Comparison of ENCODE assay signal across 17 cellular contexts in the genomic region with DNA sequence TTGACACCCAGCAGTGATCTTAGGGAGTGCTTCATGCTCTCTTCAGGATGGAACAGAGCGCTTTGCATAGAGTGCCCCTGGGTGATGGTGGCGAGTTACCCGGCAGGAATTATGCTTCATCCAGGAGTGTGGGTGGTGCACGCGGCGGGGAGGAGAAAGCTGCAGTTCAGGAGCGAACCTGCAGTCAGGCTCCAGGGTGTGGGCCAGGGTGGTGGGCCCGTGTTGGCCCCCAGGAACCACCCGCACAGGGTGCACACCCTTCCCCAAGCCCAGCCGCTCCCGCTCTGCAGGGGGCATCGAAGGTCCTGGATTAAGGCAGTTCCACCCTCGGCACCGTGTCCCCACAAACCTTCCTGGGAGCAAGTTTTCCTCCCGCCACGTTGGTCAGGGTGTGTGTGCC. TPM values are rescaled to one million over a fixed set of nuclear protein-coding genes. Genes with fewer than 3 reads are reported as not detected.
A peak's percentile ranks its signal among the peaks of the same experiment; 100 is the strongest.
DNase-seq lines count a peak whose midpoint lies in the region; ATAC-seq and TF ChIP-seq lines count a peak whose summit lies in the region.
"Had no signal": no experiment of that assay in that cellular context is flagged by ENCODE, and none has a peak within 500 bp of the region (broad histone marks: within the 10 kb centered on the region; RNA-seq: fewer than 3 reads in every experiment).

No MANE protein-coding gene starts in this region.

- CTCF ChIA-PET in mammary epithelial cell (lab: Charles Lee; ENCODE audit: low non-redundant PET): interaction anchor here (0.6 kb wide), 1 partner anchor 193 kb away, joined by 4 read pairs; no protein-coding TSS in a partner anchor

- no peak for TF ChIP-seq EP300 in suprapubic skin (IDR thresholded peaks at IDR 0.05)

- 3% methylated on average over 7 of the region's 16 CpGs for WGBS in mammary epithelial cell (ENCODE audit: low coverage, missing lambda C conversion rate)
- WGBS in suprapubic skin: 10% methylated on average over 2 of the region's 16 CpGs

- DNase-seq in mammary epithelial cell: no peak
- no peak for DNase-seq in suprapubic skin (ENCODE audit: low spot score in 2 of 2)
- no peak for DNase-seq in BE2C
- DNase-seq in HK-2 (ENCODE audit: unreplicated experiment): no peak
- DNase-seq: activated CD8-positive, alpha-beta memory T cell treated with anti-CD3 and anti-CD28 coated beads for 24 hours; activated naive CD4-positive, alpha-beta T cell treated with anti-CD3 and anti-CD28 coated beads for 36 hours; hippocampal formation; T-helper 9 cell had no signal

- H3K4me3 Mint-ChIP-seq in IgD-negative memory B cell: peak overlapping the region in 2 of 4 donors; percentile 53 to 78
- H3K4me3 Mint-ChIP-seq: activated naive CD4-positive, alpha-beta T cell treated with anti-CD3 and anti-CD28 coated beads for 36 hours; GM23338 had no signal

- no TSS peak for BruUV-seq in mammary epithelial cell (replicated peaks; lab: Mats Ljungman, UMichigan)

- no peaks in the 10 kb centered on the region for H3K27me3 Mint-ChIP-seq in IgD-negative memory B cell
- H3K27me3 Mint-ChIP-seq: CD4-positive, alpha-beta memory T cell had no signal

- no peaks in the 10 kb centered on the region for H3K36me3 Mint-ChIP-seq in IgD-negative memory B cell

- no peaks in the 10 kb centered on the region for H4K20me1 ChIP-seq in mammary epithelial cell (ENCODE audit: insufficient read depth, low read length)

- H2AFZ ChIP-seq in mammary epithelial cell (ENCODE audit: low read depth, low read length): no peak overlapping the region
- H2AFZ ChIP-seq: GM23338 had no signal

- TF ChIP-seq POLR2A in suprapubic skin (IDR thresholded peaks at IDR 0.05): no peak

- no peak for ATAC-seq in HG03432 (IDR thresholded peaks at IDR 0.05; ENCODE audit: unreplicated experiment)
- ATAC-seq: GM23338 had no signal

- peaks cover 46% of the 10 kb centered on the region for H3K4me1 ChIP-seq in mammary epithelial cell (ENCODE audit: insufficient read depth, low read length)
- peaks cover 15 to 17% of the 10 kb centered on the region in 2 donors for H3K4me1 ChIP-seq in muscle layer of duodenum (ENCODE audit: control insufficient read depth in 1 of 2, insufficient read depth in 2 of 2, low read length in 2 of 2)
- H3K4me1 ChIP-seq in suprapubic skin: peaks cover 65% of the 10 kb centered on the region
- no peaks in the 10 kb centered on the region for H3K4me1 ChIP-seq in BE2C

- dilution Hi-C loops in mammary epithelial cell (cut with HindIII; ENCODE audit: low sequenced_read_pairs): loop anchor here (5.0 kb wide), 3 partner anchors 33 to 87 kb away; no protein-coding TSS in a partner anchor

- H3K79me2 ChIP-seq in mammary epithelial cell (ENCODE audit: insufficient read depth, low read length): peaks cover 57% of the 10 kb centered on the region

- no peak overlapping the region for H3K4me3 ChIP-seq in mammary epithelial cell (replicated peaks in 1 of 3; ENCODE audit: insufficient read depth in 1 of 3, low read depth in 2 of 3, low read length in 3 of 3)
- H3K4me3 ChIP-seq in muscle layer of duodenum (ENCODE audit: low read depth in 1 of 2, low read length in 2 of 2): no peak overlapping the region
- H3K4me3 ChIP-seq in suprapubic skin: peak overlapping the region; percentile 18
- no peak overlapping the region for H3K4me3 ChIP-seq in BE2C (ENCODE audit: low read depth, low read length)
- H3K4me3 ChIP-seq: esophagus muscularis mucosa, GM23338 had no signal

- H3K4me2 ChIP-seq in mammary epithelial cell (ENCODE audit: insufficient read depth, low read depth, low read length): peak overlapping the region; percentile 70
- H3K4me2 ChIP-seq: GM23338 had no signal

- H3K9me3 ChIP-seq in mammary epithelial cell (replicated peaks; ENCODE audit: insufficient read depth, low read length) (no peaks in the 10 kb centered on the region), muscle layer of duodenum (ENCODE audit: control insufficient read depth in 1 of 2, low read length in 2 of 2) (no peaks in the 10 kb centered on the region), suprapubic skin (no peaks in the 10 kb centered on the region), BE2C (no peaks in the 10 kb centered on the region)
- H3K9me3 ChIP-seq: esophagus muscularis mucosa had no signal

- H3K27ac ChIP-seq in mammary epithelial cell (ENCODE audit: insufficient read depth, low read depth, low read length) (no peak overlapping the region), muscle layer of duodenum (ENCODE audit: low read length) (peak overlapping the region; percentile 89), suprapubic skin (peak overlapping the region; percentile 91)

- no peak overlapping the region for H3K9ac ChIP-seq in mammary epithelial cell (ENCODE audit: insufficient read depth, low read length)

- H3K9me3 Mint-ChIP-seq in IgD-negative memory B cell: no peaks in the 10 kb centered on the region
- H3K9me3 Mint-ChIP-seq: activated naive CD4-positive, alpha-beta T cell treated with anti-CD3 and anti-CD28 coated beads for 36 hours; GM23338 had no signal

- H3K27me3 ChIP-seq in mammary epithelial cell (ENCODE audit: insufficient read depth, low read length): no peaks in the 10 kb centered on the region
- no peaks in the 10 kb centered on the region for H3K27me3 ChIP-seq in muscle layer of duodenum (ENCODE audit: low read depth, low read length)
- no peaks in the 10 kb centered on the region for H3K27me3 ChIP-seq in suprapubic skin
- H3K27me3 ChIP-seq in BE2C: no peaks in the 10 kb centered on the region
- H3K27me3 ChIP-seq: esophagus muscularis mucosa had no signal

- TF ChIP-seq CTCF in mammary epithelial cell (conservative IDR thresholded peaks at IDR 0.05 in 1 of 2, IDR thresholded peaks at IDR 0.05 in 1 of 2; ENCODE audit: extremely low read depth in 1 of 2, insufficient read depth in 1 of 2, low read depth in 1 of 2, low read length in 2 of 2) (no peak), suprapubic skin (IDR thresholded peaks at IDR 0.05) (no peak), BE2C (IDR thresholded peaks at IDR 0.05; ENCODE audit: low read depth, low read length) (no peak)

- peaks cover 5 to 27% (median 19%) of the 10 kb centered on the region in 3 donors for H3K4me1 Mint-ChIP-seq in IgD-negative memory B cell

- H3K36me3 ChIP-seq in mammary epithelial cell (ENCODE audit: insufficient read depth, low read length) (no peaks in the 10 kb centered on the region), muscle layer of duodenum (ENCODE audit: control insufficient read depth in 1 of 2, insufficient read depth in 2 of 2, low read length in 2 of 2) (peaks cover 0 to under 1% of the 10 kb centered on the region in 2 donors), suprapubic skin (peaks cover 1% of the 10 kb centered on the region), BE2C (peaks cover 6% of the 10 kb centered on the region; the same call in 1 of the 2 replicates)

- intact Hi-C loops in mammary epithelial cell (cut with micrococcal nuclease): loop anchor here (2.0 to 5.0 kb wide), 2 partner anchors 17 to 67 kb away; a partner anchor contains a TSS

- in situ Hi-C loops in mammary epithelial cell (cut with MboI; ENCODE audit: low sequenced_read_pairs in 2 of 2): no loop called here

- H3K27ac Mint-ChIP-seq in IgD-negative memory B cell: peak overlapping the region in 2 of 3 donors; percentile 59 to 75
- H3K27ac Mint-ChIP-seq: activated naive CD4-positive, alpha-beta T cell treated with anti-CD3 and anti-CD28 coated beads for 36 hours had no signal

RNA-seq across cellular contexts. Expression of a gene that starts 3.9 kb away (rescaled TPM):
- 14.7 TPM for polyA plus RNA-seq in IgD-negative memory B cell
- total RNA-seq in mammary epithelial cell: 10 to 100 TPM; 11.3 to 19.9 TPM
- polyA plus RNA-seq in mammary epithelial cell: 6.4 TPM
- polyA minus RNA-seq in mammary epithelial cell: 2.7 TPM
- total RNA-seq in suprapubic skin: 100 to 1,000 TPM in 3 of 4 donors, 10 to 100 TPM in 1; 77.8 to 116 (median 110) TPM
- polyA plus RNA-seq in BE2C (2012; ENCODE audit: insufficient read depth, insufficient read length, low read depth): 21.3 TPM

RNA-seq across cellular contexts. Expression of a gene that starts 24.0 kb away (rescaled TPM):
- 18.9 TPM for polyA plus RNA-seq in IgD-negative memory B cell
- 10 to 100 TPM; 24.7 to 45.5 TPM for total RNA-seq in mammary epithelial cell
- 34.6 TPM for polyA plus RNA-seq in mammary epithelial cell
- polyA minus RNA-seq in mammary epithelial cell: 44.1 TPM
- 10 to 100 TPM; 36.9 to 54.6 (median 44.1) TPM for total RNA-seq in suprapubic skin
- polyA plus RNA-seq in BE2C (2012; ENCODE audit: insufficient read depth, insufficient read length, low read depth): 116 TPM

RNA-seq across cellular contexts. Expression of a gene that starts 27.0 kb away (rescaled TPM):
- 4.5 TPM for polyA plus RNA-seq in IgD-negative memory B cell
- under 1 TPM in 1 of 2 donors, not detected in 1; 0.17 TPM for total RNA-seq in mammary epithelial cell
- 0.06 TPM for polyA plus RNA-seq in mammary epithelial cell
- polyA minus RNA-seq in mammary epithelial cell: not detected
- total RNA-seq in suprapubic skin: under 1 TPM; 0.29 to 0.79 (median 0.35) TPM
- polyA plus RNA-seq in BE2C (2012; ENCODE audit: insufficient read depth, insufficient read length, low read depth): 13.5 TPM

RNA-seq across cellular contexts. Expression of a gene that starts 33.6 kb away (rescaled TPM):
- polyA plus RNA-seq in IgD-negative memory B cell: not detected
- not detected for total RNA-seq in mammary epithelial cell
- polyA plus RNA-seq in mammary epithelial cell: not detected
- polyA minus RNA-seq in mammary epithelial cell: not detected
- not detected for total RNA-seq in suprapubic skin
- 0.91 TPM for polyA plus RNA-seq in BE2C (2012; ENCODE audit: insufficient read depth, insufficient read length, low read depth)
- total RNA-seq: activated naive CD4-positive, alpha-beta T cell treated with anti-CD3 and anti-CD28 coated beads for 36 hours; cardiac septum; CD4-positive, alpha-beta memory T cell; esophagus muscularis mucosa; lower leg skin; posterior vena cava had no signal
- polyA plus RNA-seq: CD4-positive, alpha-beta memory T cell had no signal

RNA-seq across cellular contexts. Expression of a gene that starts 37.0 kb away (rescaled TPM):
- not detected for polyA plus RNA-seq in IgD-negative memory B cell
- total RNA-seq in mammary epithelial cell: under 1 TPM; 0.17 to 0.28 TPM
- polyA plus RNA-seq in mammary epithelial cell: not detected
- not detected for polyA minus RNA-seq in mammary epithelial cell
- total RNA-seq in suprapubic skin: 10 to 100 TPM in 1 of 4 donors, 1 to 10 TPM in 3; 1.2 to 12.6 (median 4.6) TPM
- polyA plus RNA-seq in BE2C (2012; ENCODE audit: insufficient read depth, insufficient read length, low read depth): 1.3 TPM
